18 cellular contexts compared by ENCODE assay signal in genomic region chr16:67716097-67716496, GRCh38. TPM values are rescaled to one million over a fixed set of nuclear protein-coding genes. Genes with fewer than 3 reads are reported as not detected.
A peak's percentile ranks its signal among the peaks of the same experiment; 100 is the strongest.
DNase-seq lines count a peak whose midpoint lies in the region; ATAC-seq and TF ChIP-seq lines count a peak whose summit lies in the region.
"Had no signal": no experiment of that assay in that cellular context is flagged by ENCODE, and none has a peak within 500 bp of the region (broad histone marks: within the 10 kb centered on the region; RNA-seq: fewer than 3 reads in every experiment).

No MANE protein-coding gene starts in this region.

- peak overlapping the region; percentile 5 for H3K4me3 ChIP-seq in Loucy (ENCODE audit: low read length, poor library complexity, severe bottlenecking)
- no peak overlapping the region for H3K4me3 ChIP-seq in hepatocyte
- no peak overlapping the region for H3K4me3 ChIP-seq in neutrophil (ENCODE audit: low read depth in 1 of 2, low read length in 1 of 2)
- H3K4me3 ChIP-seq in heart left ventricle = no peak overlapping the region
- H3K4me3 ChIP-seq: MG63 had no signal

- no peaks in the 10 kb centered on the region for H3K9me2 ChIP-seq in Loucy (replicated peaks; ENCODE audit: low read depth, low read length)
- H3K9me2 ChIP-seq in hepatocyte (replicated peaks; ENCODE audit: insufficient read depth) = no peaks in the 10 kb centered on the region

- DNase-seq in CD4-positive, alpha-beta T cell = no peak
- DNase-seq in hepatocyte (ENCODE audit: low spot score) (peak; percentile 49), AML-193 (lab: John Stamatoyannopoulos, UW) (no peak), heart left ventricle (no peak), SW 1271 (lab: John Stamatoyannopoulos, UW) (no peak)
- DNase-seq: CD8-positive, alpha-beta T cell; EL; H9; KBM-7; MG63; NCI-H1105; NCI-H187; NCI-H748 treated with DMSO at 0.1 percent for 48 hours; SHP77 had no signal

- H3K79me2 ChIP-seq in Loucy (ENCODE audit: insufficient read depth, low read length) = peaks cover 67% of the 10 kb centered on the region
- peaks cover 54% of the 10 kb centered on the region for H3K79me2 ChIP-seq in hepatocyte

- peaks cover 20% of the 10 kb centered on the region for H4K20me1 ChIP-seq in Loucy (ENCODE audit: insufficient read depth, low read length, poor library complexity, severe bottlenecking)
- peaks cover 3% of the 10 kb centered on the region for H4K20me1 ChIP-seq in hepatocyte (ENCODE audit: insufficient read depth, poor library complexity, severe bottlenecking)

- H3K27me3 ChIP-seq in CD4-positive, alpha-beta T cell (ENCODE audit: control insufficient read depth, insufficient read depth, low read length) = no peaks in the 10 kb centered on the region
- H3K27me3 ChIP-seq in Loucy (ENCODE audit: insufficient read depth, low read length, poor library complexity, severe bottlenecking) (no peaks in the 10 kb centered on the region), hepatocyte (peaks cover 21% of the 10 kb centered on the region), neutrophil (no peaks in the 10 kb centered on the region), heart left ventricle (no peaks in the 10 kb centered on the region)
- H3K27me3 ChIP-seq: MG63 had no signal

- peaks cover 41% of the 10 kb centered on the region for H3K4me1 Mint-ChIP-seq in CD4-positive, alpha-beta T cell (ENCODE audit: low read depth)

- POLR2A ChIA-PET in CD4-positive, alpha-beta T cell (lab: Charles Lee) = no interaction called here

- no peaks in the 10 kb centered on the region for H3K9me3 ChIP-seq in CD4-positive, alpha-beta T cell (ENCODE audit: control insufficient read depth, low read length)
- H3K9me3 ChIP-seq in Loucy (ENCODE audit: insufficient read depth, low read depth, low read length) (no peaks in the 10 kb centered on the region), hepatocyte (ENCODE audit: low read depth) (no peaks in the 10 kb centered on the region), neutrophil (no peaks in the 10 kb centered on the region), heart left ventricle (no peaks in the 10 kb centered on the region)
- H3K9me3 ChIP-seq: MG63 had no signal

- no peak overlapping the region for H3K27ac Mint-ChIP-seq in CD4-positive, alpha-beta T cell
- H3K27ac Mint-ChIP-seq: CD8-positive, alpha-beta T cell; H9 had no signal

- H3K27me3 Mint-ChIP-seq in CD4-positive, alpha-beta T cell = no peaks in the 10 kb centered on the region

- H3F3A ChIP-seq in Loucy (ENCODE audit: low read depth) = no peaks in the 10 kb centered on the region

- CTCF ChIA-PET in CD4-positive, alpha-beta T cell (lab: Charles Lee) = no interaction called here

- H3K36me3 Mint-ChIP-seq in CD4-positive, alpha-beta T cell (ENCODE audit: low read depth) = peaks cover 17% of the 10 kb centered on the region

- intact Hi-C loops in CD4-positive, alpha-beta T cell (cut with DNase I, micrococcal nuclease) = loop anchor here in 1 of 2 experiments (2.0 kb wide), 1 partner anchor 47 kb away; no protein-coding TSS in a partner anchor
- intact Hi-C loops in heart left ventricle (cut with DNase I) = loop anchor here in 4 of 10 donors (5.0 kb wide), 2 partner anchors 44 to 91 kb away; partner anchors contain the start of genes RANBP10 (in 1 of the 4) and TSNAXIP1 (in 1 of the 4)

- no peaks in the 10 kb centered on the region for H3K36me3 ChIP-seq in Loucy (ENCODE audit: insufficient read depth, low read length)
- H3K36me3 ChIP-seq in hepatocyte (replicated peaks; ENCODE audit: insufficient read depth, low read depth) = no peaks in the 10 kb centered on the region
- H3K36me3 ChIP-seq in neutrophil = no peaks in the 10 kb centered on the region
- no peaks in the 10 kb centered on the region for H3K36me3 ChIP-seq in heart left ventricle
- H3K36me3 ChIP-seq: MG63 had no signal

- H3K9ac ChIP-seq in Loucy (ENCODE audit: low read depth, low read length, poor library complexity, severe bottlenecking) = peak overlapping the region; percentile 21

- H2AFZ ChIP-seq in Loucy (ENCODE audit: low read length) (no peak overlapping the region), hepatocyte (no peak overlapping the region)

- H3K9me3 Mint-ChIP-seq in CD4-positive, alpha-beta T cell = no peaks in the 10 kb centered on the region
- H3K9me3 Mint-ChIP-seq: CD8-positive, alpha-beta T cell; H9 had no signal

- ATAC-seq in CD4-positive, alpha-beta T cell (ENCODE audit: poor library complexity) = no peak
- no peak for ATAC-seq in heart left ventricle
- ATAC-seq: CD8-positive, alpha-beta T cell; SK-N-SH treated with all-trans-retinoic acid at 6 μM for 48 hours had no signal

- 58% methylated on average over 2 of the region's 2 CpGs for WGBS in hepatocyte (ENCODE audit: low lambda C conversion rate, missing lambda C conversion rate)
- 86 to 97% (median 93%) methylated on average over 2 of the region's 2 CpGs for WGBS in heart left ventricle, 4 donors

- no peak for TF ChIP-seq POLR2A in heart left ventricle (IDR thresholded peaks at IDR 0.05)

- peaks cover 38% of the 10 kb centered on the region for H3K4me1 ChIP-seq in Loucy (ENCODE audit: insufficient read depth, low read length, poor library complexity, severe bottlenecking)
- peaks cover 9% of the 10 kb centered on the region for H3K4me1 ChIP-seq in hepatocyte (ENCODE audit: insufficient read depth)
- H3K4me1 ChIP-seq in neutrophil (ENCODE audit: control insufficient read depth in 1 of 2, insufficient read depth in 1 of 2, low read depth in 1 of 2, low read length in 1 of 2) = peaks cover 75 to 76% of the 10 kb centered on the region in 2 experiments
- peaks cover 0 to 35% (median 22%) of the 10 kb centered on the region in 12 donors for H3K4me1 ChIP-seq in heart left ventricle

- peak overlapping the region; percentile 53 for H3K4me3 Mint-ChIP-seq in CD4-positive, alpha-beta T cell
- H3K4me3 Mint-ChIP-seq: CD8-positive, alpha-beta T cell; H9 had no signal

- H3K27ac ChIP-seq in CD4-positive, alpha-beta T cell (ENCODE audit: low read depth, low read length) = no peak overlapping the region
- H3K27ac ChIP-seq in hepatocyte = no peak overlapping the region
- H3K27ac ChIP-seq in neutrophil = peak overlapping the region; percentile 3
- H3K27ac ChIP-seq in heart left ventricle = no peak overlapping the region

- peak overlapping the region; percentile 80 for H3K4me2 ChIP-seq in Loucy (ENCODE audit: low read depth, low read length, poor library complexity, severe bottlenecking)
- peak overlapping the region; percentile 48 for H3K4me2 ChIP-seq in hepatocyte

- no peak for TF ChIP-seq CTCF in CD4-positive, alpha-beta T cell (IDR thresholded peaks at IDR 0.05)
- TF ChIP-seq CTCF in Loucy (conservative IDR thresholded peaks at IDR 0.05; ENCODE audit: low read length) (no peak), hepatocyte (IDR thresholded peaks at IDR 0.05; ENCODE audit: poor library complexity) (no peak), neutrophil (IDR thresholded peaks at IDR 0.05) (no peak), heart left ventricle (IDR thresholded peaks at IDR 0.05) (no peak)

RNA-seq across cellular contexts. Expression of gene GFOD2, which starts 3.0 kb away (rescaled TPM):
- 1 to 10 TPM; 2.8 to 3.7 TPM for total RNA-seq in CD4-positive, alpha-beta T cell
- total RNA-seq in hepatocyte (9.8 and 10.4 TPM in 2 replicates), heart left ventricle (10 to 100 TPM in 3 of 9 donors, 1 to 10 TPM in 6; 6.5 to 11.7 (median 9.8) TPM)
- polyA plus RNA-seq in hepatocyte (7.5 and 12.4 TPM in 2 replicates), heart left ventricle (10 to 100 TPM in 1 of 2 donors, 1 to 10 TPM in 1; 8.2 to 15.4 TPM)

RNA-seq across cellular contexts. Expression of gene C16orf86, which starts 49.5 kb away (rescaled TPM):
- total RNA-seq in CD4-positive, alpha-beta T cell = 1 to 10 TPM; 2.0 to 2.4 TPM
- total RNA-seq in hepatocyte (1.7 and 2.3 TPM in 2 replicates), heart left ventricle (10 to 100 TPM in 1 of 9 donors, 1 to 10 TPM in 8; 3.5 to 11.6 (median 4.3) TPM)
- polyA plus RNA-seq in hepatocyte (3.4 and 4.1 TPM in 2 replicates), heart left ventricle (1 to 10 TPM; 2.1 to 4.4 TPM)
- total RNA-seq: A673 had no signal

RNA-seq across cellular contexts. Expression of gene ENKD1, which starts 49.5 kb away (rescaled TPM):
- 1 to 10 TPM; 2.0 to 3.5 TPM for total RNA-seq in CD4-positive, alpha-beta T cell
- total RNA-seq in hepatocyte (8.3 and 10.2 TPM in 2 replicates), heart left ventricle (10 to 100 TPM in 4 of 9 donors, 1 to 10 TPM in 5; 7.6 to 15.6 (median 8.6) TPM)
- polyA plus RNA-seq in hepatocyte (13.1 and 16.0 TPM in 2 replicates), heart left ventricle (10 to 100 TPM; 11.8 to 26.9 TPM)

RNA-seq across cellular contexts. Expression of gene PARD6A, which starts 55.3 kb away (rescaled TPM):
- total RNA-seq in CD4-positive, alpha-beta T cell = 1 to 10 TPM; 4.5 to 4.7 TPM
- 1.1 and 1.4 TPM in 2 replicates for total RNA-seq in hepatocyte
- 1.8 and 3.0 TPM in 2 replicates for polyA plus RNA-seq in hepatocyte
- 1 to 10 TPM; 1.7 to 5.6 (median 2.9) TPM for total RNA-seq in heart left ventricle
- 1 to 10 TPM; 2.7 to 7.0 TPM for polyA plus RNA-seq in heart left ventricle

RNA-seq across cellular contexts. Expression of gene ACD, which starts 56.0 kb away (rescaled TPM):
- total RNA-seq in CD4-positive, alpha-beta T cell = 10 to 100 TPM; 21.6 to 26.0 TPM
- total RNA-seq in hepatocyte = 17.1 and 18.5 TPM in 2 replicates
- 26.3 and 28.5 TPM in 2 replicates for polyA plus RNA-seq in hepatocyte
- total RNA-seq in heart left ventricle = 10 to 100 TPM in 4 of 9 donors, 1 to 10 TPM in 5; 6.2 to 19.9 (median 9.5) TPM
- 10 to 100 TPM in 1 of 2 donors, 1 to 10 TPM in 1; 7.8 to 15.6 TPM for polyA plus RNA-seq in heart left ventricle
